29 cellular contexts compared by ENCODE assay signal in genomic region chr11:102989379-102990047, GRCh38. TPM values are rescaled to one million over a fixed set of nuclear protein-coding genes. Genes with fewer than 3 reads are reported as not detected.
A peak's percentile ranks its signal among the peaks of the same experiment; 100 is the strongest.
DNase-seq lines count a peak whose midpoint lies in the region; ATAC-seq and TF ChIP-seq lines count a peak whose summit lies in the region.
"Had no signal": no experiment of that assay in that cellular context is flagged by ENCODE, and none has a peak within 500 bp of the region (broad histone marks: within the 10 kb centered on the region; RNA-seq: fewer than 3 reads in every experiment).

No MANE protein-coding gene starts in this region.

- intact Hi-C loops in mucosa of descending colon (cut with DNase I, micrococcal nuclease) = no loop called here

- no peaks in the 10 kb centered on the region for H3K27me3 ChIP-seq in osteoblast (ENCODE audit: insufficient read depth, low read length)
- H3K27me3 ChIP-seq: gastrocnemius medialis, testis, uterus had no signal

- H3K36me3 ChIP-seq in osteoblast (ENCODE audit: insufficient read depth, low read length) = no peaks in the 10 kb centered on the region
- no peaks in the 10 kb centered on the region for H3K36me3 ChIP-seq in mucosa of descending colon (ENCODE audit: low read depth)
- H3K36me3 ChIP-seq: gastrocnemius medialis, uterus had no signal

- in situ Hi-C loops in astrocyte of the spinal cord (cut with HindIII; ENCODE audit: low sequenced_read_pairs) = no loop called here

- H3K4me3 ChIP-seq in astrocyte of the spinal cord (ENCODE audit: low read depth, low read length) = no peak overlapping the region
- H3K4me3 ChIP-seq in osteoblast (ENCODE audit: insufficient read depth, low read length) = no peak overlapping the region
- no peak overlapping the region for H3K4me3 ChIP-seq in mucosa of descending colon
- H3K4me3 ChIP-seq: gastrocnemius medialis, GM23338, testis, uterus had no signal

- H3K4me2 ChIP-seq in osteoblast (ENCODE audit: insufficient read depth, low read length) = no peak overlapping the region
- H3K4me2 ChIP-seq: GM23338 had no signal

- DNase-seq in EL (peak; percentile 62), LHCN-M2 (ENCODE audit: low read depth) (peak; percentile 49), astrocyte of the spinal cord (ENCODE audit: low read depth, low spot score) (peak; percentile 42), osteoblast (ENCODE audit: insufficient read length, low spot score, missing footprints) (no peak), DMS53 (lab: John Stamatoyannopoulos, UW) (no peak), mucosa of descending colon (no peak)
- no peak for DNase-seq in effector CD8-positive, alpha-beta T cell (lab: John Stamatoyannopoulos, UW)
- DNase-seq: activated CD4-positive, alpha-beta T cell treated with anti-CD3 and anti-CD28 coated beads for 1 hour; activated gamma-delta T cell; activated naive CD8-positive, alpha-beta T cell treated with anti-CD3 and anti-CD28 coated beads, Interleukin-2, amount 50 U/mL, for 24 hours; CD4-positive, alpha-beta memory T cell; effector CD4-positive, alpha-beta T cell; erythroblast; gastrocnemius medialis; GDM1; NCI-H1105; NCI-H2029 treated with DMSO at 0.1 percent for 48 hours; NCI-H345; NCI-H774; nephron progenitor cell; right cardiac atrium; stimulated activated CD4-positive, alpha-beta T cell treated with anti-CD3 and anti-CD28 coated beads, Interleukin-12 subunit alpha, Interleukin-12 subunit beta, amount 100 ng/mL, for 4 hours; stimulated activated CD4-positive, alpha-beta T cell treated with anti-CD3 and anti-CD28 coated beads, Interleukin-4, amount 100 ng/mL, for 4 hours; stimulated activated naive CD4-positive, alpha-beta T cell treated with Interleukin-2 at 50 U/mL for 16 hours; testis; uterus had no signal

- peaks cover 11% of the 10 kb centered on the region for H3K4me1 ChIP-seq in osteoblast (ENCODE audit: insufficient read depth, low read length)
- H3K4me1 ChIP-seq in mucosa of descending colon (ENCODE audit: low read depth) = no peaks in the 10 kb centered on the region
- H3K4me1 ChIP-seq: gastrocnemius medialis, parathyroid adenoma, testis, uterus had no signal

- H3K79me2 ChIP-seq in osteoblast (ENCODE audit: insufficient read depth, low read length) = no peaks in the 10 kb centered on the region
- H3K79me2 ChIP-seq: parathyroid adenoma had no signal

- no peak for TF ChIP-seq CTCF in astrocyte of the spinal cord (IDR thresholded peaks at IDR 0.05; ENCODE audit: low read depth, low read length)
- TF ChIP-seq CTCF in osteoblast (IDR thresholded peaks at IDR 0.05; ENCODE audit: extremely low read depth, low read depth, low read length) = no peak
- no peak for TF ChIP-seq CTCF in mucosa of descending colon (IDR thresholded peaks at IDR 0.05)

- no peak for ATAC-seq in mucosa of descending colon
- ATAC-seq: activated naive CD8-positive, alpha-beta T cell treated with anti-CD3 and anti-CD28 coated beads, Interleukin-2, amount 50 U/mL, for 24 hours; gastrocnemius medialis; GM23338; right cardiac atrium had no signal

- H2AFZ ChIP-seq in osteoblast (ENCODE audit: low read length) = peak overlapping the region; percentile 67
- H2AFZ ChIP-seq: GM23338, parathyroid adenoma had no signal

- H4K20me1 ChIP-seq in osteoblast (ENCODE audit: insufficient read depth, low read length) = no peaks in the 10 kb centered on the region

- H3K9me3 ChIP-seq in osteoblast (ENCODE audit: low read depth, low read length) (no peaks in the 10 kb centered on the region), mucosa of descending colon (no peaks in the 10 kb centered on the region)
- H3K9me3 ChIP-seq: gastrocnemius medialis, testis, uterus had no signal

- H3K27ac ChIP-seq in osteoblast (ENCODE audit: low read depth, low read length) = no peak overlapping the region
- H3K27ac ChIP-seq: gastrocnemius medialis, parathyroid adenoma, testis, uterus had no signal

RNA-seq across cellular contexts. Expression of gene MMP13, which starts 34.0 kb away (rescaled TPM):
- total RNA-seq in LHCN-M2 (2014; rRNA removed) (0.13 TPM in 1 of 2 replicates, not detected in the other), osteoblast (1.8 and 2.5 TPM in 2 replicates), mucosa of descending colon (not detected)
- polyA plus RNA-seq in LHCN-M2 (2012) = not detected
- total RNA-seq: CD4-positive, alpha-beta memory T cell; gastrocnemius medialis; GM23338; liver; right cardiac atrium; uterus had no signal
- polyA plus RNA-seq: CD4-positive, alpha-beta memory T cell; GM23338; liver; right cardiac atrium had no signal

Comparison
In these comparisons a context has a peak if more than half of its experiments do, and no peak if none do; other contexts are left out.
1. DNase-seq: peak in EL (single experiment), LHCN-M2 (single experiment) and astrocyte of the spinal cord (single experiment); none in osteoblast (single experiment), effector CD8-positive, alpha-beta T cell (single experiment), DMS53 (single experiment) and mucosa of descending colon (0 of 3).